Comparison of ENCODE assay signal across 9 cellular contexts in the genomic region with DNA sequence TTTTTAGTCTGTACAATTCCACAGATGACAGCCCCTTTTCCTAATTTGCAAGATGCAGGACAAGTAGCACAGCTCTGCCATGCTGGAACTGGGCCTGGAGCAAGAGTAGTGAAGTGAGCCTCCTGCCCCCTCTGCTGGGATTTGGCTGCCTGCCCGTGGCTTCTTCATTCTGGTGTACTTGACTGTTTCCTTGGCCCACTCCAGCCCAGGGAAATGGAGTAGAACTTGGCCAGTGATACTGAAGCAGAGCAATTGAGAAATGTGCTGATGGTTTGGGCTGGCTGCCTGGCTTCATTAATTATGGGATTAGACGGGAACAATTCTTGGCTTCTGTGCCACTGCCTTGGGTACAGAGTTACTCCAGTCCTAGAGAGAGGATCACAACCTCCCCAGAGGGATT. TPM values are rescaled to one million over a fixed set of nuclear protein-coding genes. Genes with fewer than 3 reads are reported as not detected.
DNase-seq lines count a peak whose midpoint lies in the region; ATAC-seq and TF ChIP-seq lines count a peak whose summit lies in the region.
"Had no signal": no experiment of that assay in that cellular context is flagged by ENCODE, and none has a peak within 500 bp of the region (broad histone marks: within the 10 kb centered on the region; RNA-seq: fewer than 3 reads in every experiment).

No MANE protein-coding gene starts in this region.

- no peak overlapping the region for H3K4me3 ChIP-seq in lung
- H3K4me3 ChIP-seq in CD8-positive, alpha-beta T cell (ENCODE audit: low read depth, low read length): no peak overlapping the region

- POLR2A ChIA-PET in CD8-positive, alpha-beta T cell (lab: Charles Lee): no interaction called here

- H3K4me3 Mint-ChIP-seq in CD8-positive, alpha-beta T cell: no peak overlapping the region

- peak overlapping the region; percentile 84 to 93 for H3K27ac ChIP-seq in lung (ENCODE audit: low read depth in 1 of 2, low read length in 1 of 2)
- H3K27ac ChIP-seq in CD8-positive, alpha-beta T cell (ENCODE audit: low read depth, low read length): no peak overlapping the region

- H3K9me3 Mint-ChIP-seq in CD8-positive, alpha-beta T cell: no peaks in the 10 kb centered on the region

- DNase-seq in NCI-H2227 (lab: John Stamatoyannopoulos, UW; ENCODE audit: unreplicated experiment) (peak; percentile 2), NCI-H2227 treated with DMSO at 0.1 percent for 48 hours (lab: John Stamatoyannopoulos, UW) (no peak), dermis blood vessel endothelial cell (peak; percentile 34), lung (ENCODE audit: low spot score) (peak; percentile 91), ureter (ENCODE audit: low spot score) (peak; percentile 89)
- no peak for DNase-seq in stimulated activated CD4-positive, alpha-beta T cell treated with anti-CD3 and anti-CD28 coated beads, Interleukin-4, amount 100 ng/mL, for 4 hours
- DNase-seq in CD8-positive, alpha-beta T cell: no peak
- DNase-seq: ACHN had no signal

- WGBS in lung, 2 donors: 29 to 52% methylated on average over 2 of the region's 2 CpGs

- no peak overlapping the region for H3K27ac Mint-ChIP-seq in CD8-positive, alpha-beta T cell

- H3K27me3 ChIP-seq in lung (ENCODE audit: control insufficient read depth, insufficient read depth): no peaks in the 10 kb centered on the region
- no peaks in the 10 kb centered on the region for H3K27me3 ChIP-seq in CD8-positive, alpha-beta T cell (ENCODE audit: insufficient read depth, low read length)

- peaks cover 7% of the 10 kb centered on the region for H3K36me3 Mint-ChIP-seq in CD8-positive, alpha-beta T cell

- intact Hi-C loops in CD8-positive, alpha-beta T cell (cut with DNase I, micrococcal nuclease): loop anchor here (5.0 to 10.0 kb wide), 4 partner anchors 576 to 1333 kb away; a partner anchor contains a TSS

- peaks cover 55% of the 10 kb centered on the region for H3K4me1 Mint-ChIP-seq in CD8-positive, alpha-beta T cell (ENCODE audit: low read depth)

- no peaks in the 10 kb centered on the region for H3K9me3 ChIP-seq in lung (ENCODE audit: control insufficient read depth in 2 of 2, insufficient read depth in 1 of 2, low read length in 1 of 2)
- no peaks in the 10 kb centered on the region for H3K9me3 ChIP-seq in CD8-positive, alpha-beta T cell (ENCODE audit: low read length)

- H3K4me1 ChIP-seq in lung (ENCODE audit: control insufficient read depth in 2 of 2, insufficient read depth in 2 of 2, low read length in 2 of 2): peaks cover 20 to 26% of the 10 kb centered on the region in 2 donors
- peaks cover 25% of the 10 kb centered on the region for H3K4me1 ChIP-seq in CD8-positive, alpha-beta T cell (ENCODE audit: insufficient read depth, low read length)

- H3K27me3 Mint-ChIP-seq in CD8-positive, alpha-beta T cell (ENCODE audit: low read depth): no peaks in the 10 kb centered on the region

- H3K36me3 ChIP-seq in lung (ENCODE audit: control insufficient read depth in 2 of 2, insufficient read depth in 2 of 2, low read length in 2 of 2): no peaks in the 10 kb centered on the region
- H3K36me3 ChIP-seq in CD8-positive, alpha-beta T cell (ENCODE audit: insufficient read depth, low read length): no peaks in the 10 kb centered on the region

- ATAC-seq in lung (ENCODE audit: insufficient read depth, low FRiP score) (no peak), HG03175 (IDR thresholded peaks at IDR 0.05; ENCODE audit: unreplicated experiment) (no peak)
- ATAC-seq in CD8-positive, alpha-beta T cell: no peak

- no peak for TF ChIP-seq CTCF in lung (IDR thresholded peaks at IDR 0.05; ENCODE audit: control extremely low read depth, extremely low read depth)
- TF ChIP-seq CTCF in CD8-positive, alpha-beta T cell (IDR thresholded peaks at IDR 0.05): no peak

- CTCF ChIA-PET in CD8-positive, alpha-beta T cell (lab: Charles Lee): interaction anchor here (1.0 to 1.5 kb wide), 2 partner anchors 68 to 90 kb away, joined by 3 to 4 read pairs; no protein-coding TSS in a partner anchor

RNA-seq across cellular contexts. Expression of a gene that starts 2.8 kb away (rescaled TPM):
- total RNA-seq in dermis blood vessel endothelial cell (19.9 and 26.0 TPM in 2 replicates), lung (10 to 100 TPM; 46.7 to 58.8 TPM), ureter (60.8 TPM)
- 10 to 100 TPM; 20.5 to 27.4 TPM for polyA plus RNA-seq in lung
- total RNA-seq in CD8-positive, alpha-beta T cell: 1 to 10 TPM; 9.5 to 9.8 TPM

Comparison
In these comparisons a context has a peak if more than half of its experiments do, and no peak if none do; other contexts are left out.
1. DNase-seq: peak in NCI-H2227 (single experiment), dermis blood vessel endothelial cell (single experiment), lung (single experiment) and ureter (single experiment); none in NCI-H2227 treated with DMSO at 0.1 percent for 48 hours (single experiment), stimulated activated CD4-positive, alpha-beta T cell treated with anti-CD3 and anti-CD28 coated beads, Interleukin-4, amount 100 ng/mL, for 4 hours (0 of 2) and CD8-positive, alpha-beta T cell (0 of 7).